ENCODE assay signal across 8 cellular contexts in genomic region chr14:21510735-21511657, GRCh38. TPM values are rescaled to one million over a fixed set of nuclear protein-coding genes. Genes with fewer than 3 reads are reported as not detected.
DNase-seq lines count a peak whose midpoint lies in the region; ATAC-seq, FAIRE-seq and TF ChIP-seq lines count a peak whose summit lies in the region.

METTL3 (minus strand) TSS chr14:21511340; CDS start chr14:21511223, 117 bp downstream.

- H3K9me3 Mint-ChIP-seq in activated naive CD8-positive, alpha-beta T cell treated with anti-CD3 and anti-CD28 coated beads, Interleukin-2, amount 50 U/mL, for 24 hours, result peaks cover 8% of the 10 kb centered on the region

- H3K4me3 ChIP-seq in GM12865 (ENCODE audit: low read depth, low read length) (peak within 1 kb of the TSS; percentile 96), pancreas (peak within 1 kb of the TSS; percentile 58 to 73 (median 68)), tibial artery (peak within 1 kb of the TSS; percentile 65 to 74)

- no peaks in the 10 kb centered on the region for H3K9me3 ChIP-seq in pancreas
- no peaks in the 10 kb centered on the region for H3K9me3 ChIP-seq in tibial artery

- FAIRE-seq in pancreas (lab: Jason Lieb, UNC), result peak; percentile 91

- H3K27me3 ChIP-seq in pancreas (no peaks in the 10 kb centered on the region), tibial artery (no peaks in the 10 kb centered on the region)

- H3K4me1 ChIP-seq in pancreas, result peaks cover 6 to 14% (median 8%) of the 10 kb centered on the region in 3 donors
- peaks cover 0 to 21% (median 15%) of the 10 kb centered on the region in 4 donors for H3K4me1 ChIP-seq in tibial artery

- peak within 1 kb of the TSS; percentile 98 for H3K27ac Mint-ChIP-seq in activated naive CD8-positive, alpha-beta T cell treated with anti-CD3 and anti-CD28 coated beads, Interleukin-2, amount 50 U/mL, for 24 hours

- H3K36me3 ChIP-seq in pancreas (no peaks in the 10 kb centered on the region), tibial artery (peaks cover 0 to 22% (median 4%) of the 10 kb centered on the region in 3 donors)

- peak; percentile 99 for DNase-seq in GM12865 (ENCODE audit: low read depth)
- DNase-seq in NCI-H1417 treated with DMSO at 0.1 percent for 48 hours (lab: John Stamatoyannopoulos, UW), result peak; percentile 97
- peak; percentile 99 for DNase-seq in SW480 (ENCODE audit: low spot score)
- peak; percentile 90 for DNase-seq in activated naive CD8-positive, alpha-beta T cell treated with anti-CD3 and anti-CD28 coated beads, Interleukin-2, amount 50 U/mL, for 24 hours
- DNase-seq in Right ventricle myocardium superior, result peak; percentile 99
- DNase-seq in pancreas, result peak; percentile 84 to 98 (median 98)
- peak; percentile 99 for DNase-seq in tibial artery

- peak; percentile 98 for ATAC-seq in HG02763 (IDR thresholded peaks at IDR 0.05; ENCODE audit: unreplicated experiment)
- ATAC-seq in activated naive CD8-positive, alpha-beta T cell treated with anti-CD3 and anti-CD28 coated beads, Interleukin-2, amount 50 U/mL, for 24 hours, result peak; percentile 100
- peak; percentile 99 for ATAC-seq in Right ventricle myocardium superior (ENCODE audit: poor library complexity)
- peak; percentile 99 for ATAC-seq in pancreas

- peaks cover 39% of the 10 kb centered on the region for H3K4me1 Mint-ChIP-seq in activated naive CD8-positive, alpha-beta T cell treated with anti-CD3 and anti-CD28 coated beads, Interleukin-2, amount 50 U/mL, for 24 hours

- no peaks in the 10 kb centered on the region for H3K27me3 Mint-ChIP-seq in activated naive CD8-positive, alpha-beta T cell treated with anti-CD3 and anti-CD28 coated beads, Interleukin-2, amount 50 U/mL, for 24 hours

- WGBS in pancreas, 2 donors, result 0 to 1% methylated on average over 52 to 53 of the region's 53 CpGs

- peak within 1 kb of the TSS; percentile 99 for H3K4me3 Mint-ChIP-seq in activated naive CD8-positive, alpha-beta T cell treated with anti-CD3 and anti-CD28 coated beads, Interleukin-2, amount 50 U/mL, for 24 hours

- peaks cover 28% of the 10 kb centered on the region for H3K36me3 Mint-ChIP-seq in activated naive CD8-positive, alpha-beta T cell treated with anti-CD3 and anti-CD28 coated beads, Interleukin-2, amount 50 U/mL, for 24 hours (ENCODE audit: low read depth)

- intact Hi-C loops in Right ventricle myocardium superior (cut with DNase I) (no loop called here), pancreas (cut with DNase I) (no loop called here), tibial artery (cut with DNase I; ENCODE audit: low total_unique reads) (loop anchor here (5.0 kb wide), 1 partner anchor 74 kb away; no protein-coding TSS in a partner anchor)

- H3K27ac ChIP-seq in pancreas (peak within 1 kb of the TSS; percentile 40 to 89 (median 72)), tibial artery (peak within 1 kb of the TSS; percentile 71 to 85)

- no peak for TF ChIP-seq CTCF in GM12865 (IDR thresholded peaks at IDR 0.05; ENCODE audit: insufficient read depth, low read depth, low read length, missing control alignments)
- TF ChIP-seq CTCF in pancreas (IDR thresholded peaks at IDR 0.05), result no peak
- TF ChIP-seq CTCF in tibial artery (IDR thresholded peaks at IDR 0.05), result no peak

RNA-seq across cellular contexts. Expression of gene METTL3, which starts in this region (rescaled TPM):
- total RNA-seq in Right ventricle myocardium superior, result 24.3 TPM
- 10 to 100 TPM; 14.2 to 27.6 (median 18.6) TPM for total RNA-seq in pancreas
- 10 to 100 TPM; 34.2 to 45.8 TPM for polyA plus RNA-seq in pancreas

Comparison
In these comparisons a context has a peak if more than half of its experiments do, and no peak if none do; other contexts are left out.
1. Peak in every context shown above with its lines: DNase-seq, ATAC-seq, H3K4me3 ChIP-seq and H3K27ac ChIP-seq.